1 cellular context compared by ENCODE assay signal in genomic region chr17:42774066-42774750, GRCh38.
TF ChIP-seq lines count a peak whose summit lies in the region.

No MANE protein-coding gene starts in this region.

TF ChIP-seq in GM12878, 131 proteins besides CTCF, POLR2A, EP300 and RAD21:
- TF ChIP-seq ETV6 (conservative IDR thresholded peaks at IDR 0.05 in 1 of 2, IDR thresholded peaks at IDR 0.05 in 1 of 2; ENCODE audit: borderline replicate concordance in 1 of 2, low read depth in 1 of 2) (no peak), PKNOX1 (IDR thresholded peaks at IDR 0.05) (no peak)
